31 cellular contexts compared by ENCODE assay signal in genomic region chr15:57671636-57672035, GRCh38.
"Had no signal": no experiment of that assay in that cellular context is flagged by ENCODE, and none has a peak within 500 bp of the region (broad histone marks: within the 10 kb centered on the region; RNA-seq: fewer than 3 reads in every experiment).

No MANE protein-coding gene starts in this region.

- H3K4me3 ChIP-seq: lung, psoas muscle, sigmoid colon, smooth muscle cell, thyroid gland, upper lobe of left lung, vagina had no signal

- H3K27ac ChIP-seq: parathyroid adenoma, psoas muscle, sigmoid colon, thyroid gland, vagina had no signal

- FAIRE-seq: bronchial epithelial cell had no signal

- ATAC-seq: activated CD4-positive, alpha-beta T cell treated with anti-CD3 and anti-CD28 coated beads for 36 hours; activated naive CD4-positive, alpha-beta T cell treated with anti-CD3 and anti-CD28 coated beads, Interleukin-2, amount 50 U/mL, for 72 hours; activated T-cell treated with anti-CD3 and anti-CD28 coated beads, Interleukin-2, amount 50 U/mL, for 72 hours; left lobe of liver; psoas muscle; stimulated activated memory B cell treated with anti-CD40 and anti-IgM and Interleukin-4, amounts not matched to agents 10 μg/mL and 1 μg/mL and 100 μg/mL, for 72 hours; stimulated activated naive CD8-positive, alpha-beta T cell treated with anti-CD3 and anti-CD28 coated beads, Interleukin-15, amount 100 ng/mL, for 72 hours had no signal

- H2AFZ ChIP-seq: parathyroid adenoma had no signal

- H3K79me2 ChIP-seq: parathyroid adenoma had no signal

- H3K27me3 ChIP-seq: sigmoid colon, thyroid gland, upper lobe of left lung, vagina had no signal

- H3K4me3 Mint-ChIP-seq: activated B cell treated with CpG ODN at 0.5 μM for 24 hours; activated CD4-positive, alpha-beta T cell treated with anti-CD3 and anti-CD28 coated beads for 36 hours; activated T-cell treated with anti-CD3 and anti-CD28 coated beads, Interleukin-2, amount 50 U/mL, for 72 hours; central memory CD8-positive, alpha-beta T cell; dendritic cell treated with granulocyte-macrophage colony-stimulating factor and Interleukin-4, amounts not matched to agents 40 ng/mL and 50 ng/mL, for 4 days; mesothelial cell of epicardium; naive B cell; stimulated activated memory B cell treated with anti-CD40 and anti-IgM and Interleukin-4, amounts not matched to agents 10 μg/mL and 1 μg/mL and 100 μg/mL, for 72 hours; stimulated activated naive CD8-positive, alpha-beta T cell treated with anti-CD3 and anti-CD28 coated beads, Interleukin-15, amount 100 ng/mL, for 72 hours had no signal

- H3K9me3 Mint-ChIP-seq: activated B cell treated with CpG ODN at 0.5 μM for 24 hours; activated naive CD4-positive, alpha-beta T cell treated with anti-CD3 and anti-CD28 coated beads, Interleukin-2, amount 50 U/mL, for 72 hours; activated T-cell treated with anti-CD3 and anti-CD28 coated beads, Interleukin-2, amount 50 U/mL, for 72 hours; central memory CD8-positive, alpha-beta T cell; dendritic cell treated with granulocyte-macrophage colony-stimulating factor and Interleukin-4, amounts not matched to agents 40 ng/mL and 50 ng/mL, for 4 days; stimulated activated memory B cell treated with anti-CD40 and anti-IgM and Interleukin-4, amounts not matched to agents 10 μg/mL and 1 μg/mL and 100 μg/mL, for 72 hours had no signal

- H3K4me2 ChIP-seq: smooth muscle cell had no signal

- H3K36me3 ChIP-seq: thyroid gland, vagina had no signal

- H3K9ac ChIP-seq: parathyroid adenoma had no signal

- H3K4me1 Mint-ChIP-seq: activated B cell treated with CpG ODN at 0.5 μM for 24 hours; central memory CD8-positive, alpha-beta T cell; naive B cell; stimulated activated memory B cell treated with anti-CD40 and anti-IgM and Interleukin-4, amounts not matched to agents 10 μg/mL and 1 μg/mL and 100 μg/mL, for 72 hours; stimulated activated naive CD8-positive, alpha-beta T cell treated with anti-CD3 and anti-CD28 coated beads, Interleukin-15, amount 100 ng/mL, for 72 hours had no signal

- H3K27ac Mint-ChIP-seq: activated B cell treated with CpG ODN at 0.5 μM for 24 hours; activated CD4-positive, alpha-beta T cell treated with anti-CD3 and anti-CD28 coated beads for 36 hours; activated naive CD4-positive, alpha-beta T cell treated with anti-CD3 and anti-CD28 coated beads, Interleukin-2, amount 50 U/mL, for 72 hours; dendritic cell treated with granulocyte-macrophage colony-stimulating factor and Interleukin-4, amounts not matched to agents 40 ng/mL and 50 ng/mL, for 4 days; naive B cell; stimulated activated memory B cell treated with anti-CD40 and anti-IgM and Interleukin-4, amounts not matched to agents 10 μg/mL and 1 μg/mL and 100 μg/mL, for 72 hours; stimulated activated naive CD8-positive, alpha-beta T cell treated with anti-CD3 and anti-CD28 coated beads, Interleukin-15, amount 100 ng/mL, for 72 hours had no signal

- H3K4me1 ChIP-seq: parathyroid adenoma, psoas muscle had no signal

- H3K9me3 ChIP-seq: psoas muscle, sigmoid colon, thyroid gland, upper lobe of left lung, vagina had no signal

- DNase-seq: activated B cell treated with CpG ODN at 0.5 μM for 24 hours; activated CD4-positive, alpha-beta T cell treated with anti-CD3 and anti-CD28 coated beads for 36 hours; activated CD4-positive, alpha-beta T cell treated with anti-CD3 and anti-CD28 coated beads, Interleukin-2, amount 50 U/mL, for 4 hours; activated naive CD4-positive, alpha-beta T cell; activated T-cell treated with anti-CD3 and anti-CD28 coated beads for 4 hours; activated T-cell treated with anti-CD3 and anti-CD28 coated beads, Interleukin-2, amount 50 U/mL, for 72 hours; effector CD4-positive, alpha-beta T cell; head of caudate nucleus; hippocampal formation; naive B cell; psoas muscle; sigmoid colon; stimulated activated CD4-positive, alpha-beta T cell treated with anti-CD3 and anti-CD28 coated beads, Interleukin-1b, Interleukin-23, amount 100 ng/mL, for 48 hours; stimulated activated CD4-positive, alpha-beta T cell treated with anti-CD3 and anti-CD28 coated beads, Interleukin-4, amount 100 ng/mL, for 4 hours; stimulated activated CD8-positive, alpha-beta memory T cell treated with anti-CD3 and anti-CD28 coated beads, Interleukin-4, amount 100 ng/mL, for 48 hours; stimulated activated naive CD8-positive, alpha-beta T cell treated with anti-CD3 and anti-CD28 coated beads, Interleukin-15, amount 100 ng/mL, for 72 hours; substantia nigra; T-helper 2 cell; thyroid gland; upper lobe of left lung had no signal
